ENCODE assay signal across 1 cellular context in genomic region chr3:57069471-57070010, GRCh38.
TF ChIP-seq lines count a peak whose summit lies in the region.

No MANE protein-coding gene starts in this region.

TF ChIP-seq in HCT116, 20 proteins besides CTCF, POLR2A, EP300 and RAD21:
- TF ChIP-seq ZNF274 (IDR thresholded peaks at IDR 0.05; ENCODE audit: low read depth, low read length) (no peak), EGR1 (IDR thresholded peaks at IDR 0.05; ENCODE audit: low read depth) (no peak), ZBTB33 (IDR thresholded peaks at IDR 0.05; ENCODE audit: extremely low read depth, insufficient replicate concordance, low read length) (no peak), ATF3 (IDR thresholded peaks at IDR 0.05) (no peak), EZH2 (IDR thresholded peaks at IDR 0.05) (no peak), CEBPB (IDR thresholded peaks at IDR 0.05; ENCODE audit: low read depth) (no peak), SRF (IDR thresholded peaks at IDR 0.05; ENCODE audit: low read depth) (no peak), YY1 (IDR thresholded peaks at IDR 0.05; ENCODE audit: extremely low read depth, insufficient replicate concordance, low read depth, low read length) (no peak), FOSL1 (IDR thresholded peaks at IDR 0.05; ENCODE audit: low read depth) (no peak), SIN3A (IDR thresholded peaks at IDR 0.05; ENCODE audit: low read depth) (no peak), REST (IDR thresholded peaks at IDR 0.05; ENCODE audit: low read depth) (no peak), ZFX (IDR thresholded peaks at IDR 0.05) (no peak), SP1 (IDR thresholded peaks at IDR 0.05; ENCODE audit: low read depth) (no peak), JUND (IDR thresholded peaks at IDR 0.05) (no peak), ELF1 (IDR thresholded peaks at IDR 0.05; ENCODE audit: borderline replicate concordance, low read depth) (no peak), CBX3 (IDR thresholded peaks at IDR 0.05; ENCODE audit: low read depth) (no peak), POLR2AphosphoS5 (IDR thresholded peaks at IDR 0.05; ENCODE audit: low read depth, low read length) (no peak), TCF7L2 (IDR thresholded peaks at IDR 0.05; ENCODE audit: borderline replicate concordance, extremely low read depth, insufficient read depth, insufficient read length) (no peak), MAX (IDR thresholded peaks at IDR 0.05) (no peak)
